10 cellular contexts compared by ENCODE assay signal in the genomic region with DNA sequence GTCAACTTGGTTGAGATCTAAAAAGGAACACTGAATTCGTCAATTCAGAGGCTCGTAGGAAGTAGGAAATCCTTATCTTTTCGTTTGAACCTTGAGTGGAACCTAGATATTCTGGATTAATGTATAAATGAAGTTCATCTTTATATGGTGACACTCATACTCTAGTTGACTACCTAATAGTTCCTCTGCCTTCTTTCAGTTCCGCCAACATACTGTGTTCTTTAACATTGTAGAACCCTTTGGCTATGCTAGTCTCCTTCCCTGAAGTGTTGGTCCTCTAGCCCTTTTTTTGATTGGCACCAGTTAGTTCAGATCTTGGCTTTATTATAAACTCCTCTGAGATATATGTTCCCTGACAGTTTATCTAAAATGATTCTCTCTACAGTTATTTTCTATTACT. TPM values are rescaled to one million over a fixed set of nuclear protein-coding genes. Genes with fewer than 3 reads are reported as not detected.
DNase-seq lines count a peak whose midpoint lies in the region; ATAC-seq and TF ChIP-seq lines count a peak whose summit lies in the region.
"Had no signal": no experiment of that assay in that cellular context is flagged by ENCODE, and none has a peak within 500 bp of the region (broad histone marks: within the 10 kb centered on the region; RNA-seq: fewer than 3 reads in every experiment).

No MANE protein-coding gene starts in this region.

- no peak overlapping the region; the same call in 2 of the 3 replicates for H3K4me3 Mint-ChIP-seq in GM23338
- H3K4me3 Mint-ChIP-seq: activated naive CD8-positive, alpha-beta T cell; natural killer cell had no signal

- H3K27me3 ChIP-seq in GM23338 (ENCODE audit: insufficient read depth) (no peaks in the 10 kb centered on the region), stomach (no peaks in the 10 kb centered on the region)

- DNase-seq in GM23338 (ENCODE audit: low spot score) (no peak), SK-N-MC (ENCODE audit: low read depth, low spot score) (no peak), stomach (no peak), sciatic nerve (ENCODE audit: low spot score) (no peak)
- no peak for DNase-seq in central memory CD4-positive, alpha-beta T cell
- DNase-seq: natural killer cell had no signal

- no peaks in the 10 kb centered on the region for H3K9me3 Mint-ChIP-seq in GM23338
- H3K9me3 Mint-ChIP-seq: natural killer cell had no signal

- H3K27me3 Mint-ChIP-seq in GM23338 (ENCODE audit: insufficient read depth, low read depth, poor library complexity) = no peaks in the 10 kb centered on the region
- H3K27me3 Mint-ChIP-seq: activated naive CD8-positive, alpha-beta T cell had no signal

- 53 to 67% (median 59%) methylated on average over 4 of the region's 4 CpGs for WGBS in stomach, 5 donors

- peaks cover 26% of the 10 kb centered on the region for H4K20me1 ChIP-seq in GM23338 (replicated peaks; ENCODE audit: insufficient read depth)

- no peaks in the 10 kb centered on the region for H3K9me2 ChIP-seq in GM23338 (ENCODE audit: insufficient read depth)

- peaks cover 5% of the 10 kb centered on the region for H3F3A ChIP-seq in GM23338 (replicated peaks; ENCODE audit: low read depth)

- H3K4me3 ChIP-seq in GM23338 = peak overlapping the region; percentile 86
- peak overlapping the region; percentile 100 for H3K4me3 ChIP-seq in SK-N-MC
- peak overlapping the region; percentile 98 for H3K4me3 ChIP-seq in iPS-11a (ENCODE audit: low read depth, low read length)
- H3K4me3 ChIP-seq in stomach = peak overlapping the region; percentile 71 to 86 (median 79)

- H3K27ac ChIP-seq in GM23338 (ENCODE audit: low read depth) (no peak overlapping the region), SK-N-MC (no peak overlapping the region), stomach (peak overlapping the region in 4 of 5 donors; percentile 92 to 98 (median 96))

- intact Hi-C loops in stomach (cut with DNase I; ENCODE audit: low total_unique reads) = no loop called here
- intact Hi-C loops in sciatic nerve (cut with DNase I) = no loop called here

- no peak for TF ChIP-seq EP300 in stomach (IDR thresholded peaks at IDR 0.05)

- H3K4me1 Mint-ChIP-seq in GM23338 = peaks cover 31% of the 10 kb centered on the region

- H3K79me2 ChIP-seq in GM23338 (replicated peaks; ENCODE audit: insufficient read depth) = peaks cover 71% of the 10 kb centered on the region

- TF ChIP-seq CTCF in GM23338 (conservative IDR thresholded peaks at IDR 0.05; ENCODE audit: low read depth in 2 of 2) (no peak), stomach (IDR thresholded peaks at IDR 0.05) (no peak)

- H3K9me3 ChIP-seq in SK-N-MC (ENCODE audit: low read depth, low read length) (no peaks in the 10 kb centered on the region), stomach (no peaks in the 10 kb centered on the region)

- H3K4me2 ChIP-seq in GM23338 = peak overlapping the region; percentile 89

- H3K4me1 ChIP-seq in GM23338 (ENCODE audit: insufficient read depth) (peaks cover 31% of the 10 kb centered on the region), stomach (peaks cover 21 to 61% (median 45%) of the 10 kb centered on the region in 4 donors)

- no peak for ATAC-seq in GM23338
- no peak for ATAC-seq in GM21367 (IDR thresholded peaks at IDR 0.05; ENCODE audit: unreplicated experiment)
- ATAC-seq in sciatic nerve = no peak
- no peak for ATAC-seq in HG03460 (IDR thresholded peaks at IDR 0.05; ENCODE audit: unreplicated experiment)

- no peak overlapping the region for H2AFZ ChIP-seq in GM23338

- TF ChIP-seq POLR2A in stomach (IDR thresholded peaks at IDR 0.05) = no peak

- peaks cover 15% of the 10 kb centered on the region; the same call in 2 of the 3 replicates for H3K36me3 Mint-ChIP-seq in GM23338 (ENCODE audit: low read depth)

- H3K27ac Mint-ChIP-seq in GM23338 = no peak overlapping the region
- H3K27ac Mint-ChIP-seq: activated naive CD8-positive, alpha-beta T cell; natural killer cell had no signal

- peak overlapping the region; percentile 82 for H3K9ac ChIP-seq in SK-N-MC (ENCODE audit: insufficient read length)

- peaks cover 10% of the 10 kb centered on the region; the same call in 1 of the 2 replicates for H3K36me3 ChIP-seq in GM23338 (ENCODE audit: insufficient read depth)
- peaks cover 19% of the 10 kb centered on the region for H3K36me3 ChIP-seq in SK-N-MC (ENCODE audit: insufficient read depth, low read length)
- H3K36me3 ChIP-seq in stomach = peaks cover 0 to 23% (median 17%) of the 10 kb centered on the region in 4 donors

TF ChIP-seq in GM23338, 12 proteins besides CTCF, POLR2A, EP300 and RAD21 (continues in another document):
- TF ChIP-seq ZNF114 (CRISPR knock-in tag; IDR thresholded peaks at IDR 0.05) (no peak), EZH2 (IDR thresholded peaks at IDR 0.05; ENCODE audit: low read depth, unreplicated experiment) (no peak), NANOG (IDR thresholded peaks at IDR 0.05; ENCODE audit: borderline replicate concordance) (no peak), CREB1 (CRISPR knock-in tag; IDR thresholded peaks at IDR 0.05; ENCODE audit: low read depth) (no peak)
- TF ChIP-seq, protein P1, sequence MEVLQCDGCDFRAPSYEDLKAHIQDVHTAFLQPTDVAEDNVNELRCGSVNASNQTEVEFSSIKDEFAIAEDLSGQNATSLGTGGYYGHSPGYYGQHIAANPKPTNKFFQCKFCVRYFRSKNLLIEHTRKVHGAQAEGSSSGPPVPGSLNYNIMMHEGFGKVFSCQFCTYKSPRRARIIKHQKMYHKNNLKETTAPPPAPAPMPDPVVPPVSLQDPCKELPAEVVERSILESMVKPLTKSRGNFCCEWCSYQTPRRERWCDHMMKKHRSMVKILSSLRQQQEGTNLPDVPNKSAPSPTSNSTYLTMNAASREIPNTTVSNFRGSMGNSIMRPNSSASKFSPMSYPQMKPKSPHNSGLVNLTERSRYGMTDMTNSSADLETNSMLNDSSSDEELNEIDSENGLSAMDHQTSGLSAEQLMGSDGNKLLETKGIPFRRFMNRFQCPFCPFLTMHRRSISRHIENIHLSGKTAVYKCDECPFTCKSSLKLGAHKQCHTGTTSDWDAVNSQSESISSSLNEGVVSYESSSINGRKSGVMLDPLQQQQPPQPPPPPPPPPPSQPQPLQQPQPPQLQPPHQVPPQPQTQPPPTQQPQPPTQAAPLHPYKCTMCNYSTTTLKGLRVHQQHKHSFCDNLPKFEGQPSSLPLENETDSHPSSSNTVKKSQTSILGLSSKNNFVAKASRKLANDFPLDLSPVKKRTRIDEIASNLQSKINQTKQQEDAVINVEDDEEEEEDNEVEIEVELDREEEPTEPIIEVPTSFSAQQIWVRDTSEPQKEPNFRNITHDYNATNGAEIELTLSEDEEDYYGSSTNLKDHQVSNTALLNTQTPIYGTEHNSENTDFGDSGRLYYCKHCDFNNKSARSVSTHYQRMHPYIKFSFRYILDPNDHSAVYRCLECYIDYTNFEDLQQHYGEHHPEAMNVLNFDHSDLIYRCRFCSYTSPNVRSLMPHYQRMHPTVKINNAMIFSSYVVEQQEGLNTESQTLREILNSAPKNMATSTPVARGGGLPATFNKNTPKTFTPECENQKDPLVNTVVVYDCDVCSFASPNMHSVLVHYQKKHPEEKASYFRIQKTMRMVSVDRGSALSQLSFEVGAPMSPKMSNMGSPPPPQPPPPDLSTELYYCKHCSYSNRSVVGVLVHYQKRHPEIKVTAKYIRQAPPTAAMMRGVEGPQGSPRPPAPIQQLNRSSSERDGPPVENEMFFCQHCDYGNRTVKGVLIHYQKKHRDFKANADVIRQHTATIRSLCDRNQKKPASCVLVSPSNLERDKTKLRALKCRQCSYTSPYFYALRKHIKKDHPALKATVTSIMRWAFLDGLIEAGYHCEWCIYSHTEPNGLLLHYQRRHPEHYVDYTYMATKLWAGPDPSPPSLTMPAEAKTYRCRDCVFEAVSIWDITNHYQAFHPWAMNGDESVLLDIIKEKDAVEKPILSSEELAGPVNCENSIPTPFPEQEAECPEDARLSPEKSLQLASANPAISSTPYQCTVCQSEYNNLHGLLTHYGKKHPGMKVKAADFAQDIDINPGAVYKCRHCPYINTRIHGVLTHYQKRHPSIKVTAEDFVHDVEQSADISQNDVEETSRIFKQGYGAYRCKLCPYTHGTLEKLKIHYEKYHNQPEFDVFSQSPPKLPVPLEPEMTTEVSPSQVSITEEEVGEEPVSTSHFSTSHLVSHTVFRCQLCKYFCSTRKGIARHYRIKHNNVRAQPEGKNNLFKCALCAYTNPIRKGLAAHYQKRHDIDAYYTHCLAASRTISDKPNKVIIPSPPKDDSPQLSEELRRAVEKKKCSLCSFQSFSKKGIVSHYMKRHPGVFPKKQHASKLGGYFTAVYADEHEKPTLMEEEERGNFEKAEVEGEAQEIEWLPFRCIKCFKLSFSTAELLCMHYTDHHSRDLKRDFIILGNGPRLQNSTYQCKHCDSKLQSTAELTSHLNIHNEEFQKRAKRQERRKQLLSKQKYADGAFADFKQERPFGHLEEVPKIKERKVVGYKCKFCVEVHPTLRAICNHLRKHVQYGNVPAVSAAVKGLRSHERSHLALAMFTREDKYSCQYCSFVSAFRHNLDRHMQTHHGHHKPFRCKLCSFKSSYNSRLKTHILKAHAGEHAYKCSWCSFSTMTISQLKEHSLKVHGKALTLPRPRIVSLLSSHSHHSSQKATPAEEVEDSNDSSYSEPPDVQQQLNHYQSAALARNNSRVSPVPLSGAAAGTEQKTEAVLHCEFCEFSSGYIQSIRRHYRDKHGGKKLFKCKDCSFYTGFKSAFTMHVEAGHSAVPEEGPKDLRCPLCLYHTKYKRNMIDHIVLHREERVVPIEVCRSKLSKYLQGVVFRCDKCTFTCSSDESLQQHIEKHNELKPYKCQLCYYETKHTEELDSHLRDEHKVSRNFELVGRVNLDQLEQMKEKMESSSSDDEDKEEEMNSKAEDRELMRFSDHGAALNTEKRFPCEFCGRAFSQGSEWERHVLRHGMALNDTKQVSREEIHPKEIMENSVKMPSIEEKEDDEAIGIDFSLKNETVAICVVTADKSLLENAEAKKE (CRISPR knock-in tag; IDR thresholded peaks at IDR 0.05) = no peak

RNA-seq across cellular contexts. Expression of gene ATM, which starts 1.5 kb away (rescaled TPM):
- total RNA-seq in GM23338 (2014; rRNA removed; shearing (Covaris generic)) = 44.2 and 59.3 TPM in 2 replicates
- polyA plus RNA-seq in GM23338 (2016; fragmentation: Nextera tagmentation; extraction: Ambion mirVana) (23.2 and 27.6 TPM in 2 replicates), stomach (10 to 100 TPM in 1 of 3 donors, 1 to 10 TPM in 2; 3.1 to 11.3 (median 9.0) TPM)
- total RNA-seq in stomach (100 to 1,000 TPM; 110 to 518 (median 124) TPM), sciatic nerve (140 TPM)

RNA-seq across cellular contexts. Expression of gene NPAT, which starts 1.9 kb away (rescaled TPM):
- 23.5 and 25.1 TPM in 2 replicates for total RNA-seq in GM23338 (2014; rRNA removed; shearing (Covaris generic))
- polyA plus RNA-seq in GM23338 (2016; fragmentation: Nextera tagmentation; extraction: Ambion mirVana) (11.8 and 24.2 TPM in 2 replicates), stomach (1 to 10 TPM; 2.1 to 3.5 (median 2.1) TPM)
- total RNA-seq in stomach (10 to 100 TPM in 4 of 5 donors, 1 to 10 TPM in 1; 4.6 to 36.6 (median 19.0) TPM), sciatic nerve (18.1 TPM)

Comparison
In these comparisons a context has a peak if more than half of its experiments do, and no peak if none do; other contexts are left out.
1. H3K27ac ChIP-seq: peak in stomach (4 of 5); none in GM23338 (single experiment) and SK-N-MC (single experiment).
2. Peak in every context shown above with its lines, with median percentiles within 50 percentile points of each other: H3K4me3 ChIP-seq.